Comparison of ENCODE assay signal across 17 cellular contexts in the genomic region with DNA sequence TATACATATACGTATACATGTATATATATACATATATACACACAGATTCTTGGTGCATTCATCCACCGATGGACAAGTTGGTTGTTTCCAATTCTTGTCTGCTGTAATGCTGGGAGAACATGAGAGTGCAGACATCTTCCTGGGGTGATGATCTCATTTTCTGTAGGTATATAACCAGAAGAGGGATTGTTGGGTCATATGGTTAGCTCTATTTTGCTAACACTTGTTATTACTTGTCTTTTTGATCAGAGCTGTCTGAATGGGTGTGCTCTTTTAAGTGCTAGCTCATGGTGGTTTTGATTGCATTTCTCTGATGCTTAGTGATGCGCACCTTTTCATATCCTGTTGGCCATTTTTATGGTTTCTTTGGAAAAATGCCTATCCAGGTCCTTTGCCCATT.
A peak's percentile ranks its signal among the peaks of the same experiment; 100 is the strongest.
DNase-seq lines count a peak whose midpoint lies in the region; ATAC-seq, FAIRE-seq and TF ChIP-seq lines count a peak whose summit lies in the region.
"Had no signal": no experiment of that assay in that cellular context is flagged by ENCODE, and none has a peak within 500 bp of the region (broad histone marks: within the 10 kb centered on the region; RNA-seq: fewer than 3 reads in every experiment).

No MANE protein-coding gene starts in this region.

- DNase-seq in HT1080 (ENCODE audit: low read depth) = peak; percentile 11
- DNase-seq in LHCN-M2 (ENCODE audit: low read depth) = peak; percentile 64
- peak; percentile 88 for DNase-seq in bronchial epithelial cell (ENCODE audit: low read depth)
- DNase-seq in keratinocyte (ENCODE audit: low read depth, low spot score) = peak; percentile 5
- DNase-seq in activated T-cell treated with anti-CD3 and anti-CD28 coated beads, Interleukin-2, amount 50 U/mL, for 1 hour = no peak
- DNase-seq in NCI-H524 treated with DMSO at 0.1 percent for 48 hours (lab: John Stamatoyannopoulos, UW) = no peak
- DNase-seq: CD8-positive, alpha-beta memory T cell; DMS79; KBM-7; MV-4-11; NCI-H1694 treated with DMSO at 0.1 percent for 48 hours; NCI-H510A treated with DMSO at 0.1 percent for 48 hours; NCI-H82 had no signal

- H3K4me1 ChIP-seq in keratinocyte (ENCODE audit: control insufficient read depth, extremely low read depth, insufficient read depth, low read length) = peaks cover 7% of the 10 kb centered on the region

- FAIRE-seq in bronchial epithelial cell (lab: Jason Lieb, UNC) (no peak), keratinocyte (lab: Jason Lieb, UNC) (no peak)
- FAIRE-seq: D721Med had no signal

- TF ChIP-seq CTCF in bronchial epithelial cell (IDR thresholded peaks at IDR 0.05; ENCODE audit: insufficient read depth, low read length, severe bottlenecking) (no peak), keratinocyte (optimal IDR thresholded peaks at IDR 0.05 in 1 of 3, IDR thresholded peaks at IDR 0.05 in 1 of 3, conservative IDR thresholded peaks at IDR 0.05 in 1 of 3; ENCODE audit: extremely low read depth in 1 of 3, insufficient read depth in 2 of 3, low read length in 3 of 3) (no peak)

- H3K27ac ChIP-seq in keratinocyte (ENCODE audit: control insufficient read depth, insufficient read depth, low read length) = no peak overlapping the region
- H3K27ac ChIP-seq: BLaER1 treated with 17β-estradiol and CSF1 and Interleukin-3, amounts not matched to agents 10 nM and 100 nM; RWPE1 had no signal

- H3K79me2 ChIP-seq in keratinocyte (ENCODE audit: control insufficient read depth, insufficient read depth, low read length) = no peaks in the 10 kb centered on the region

- no peaks in the 10 kb centered on the region for H4K20me1 ChIP-seq in keratinocyte (ENCODE audit: control insufficient read depth, extremely low read depth, insufficient read depth, low read length)

- H3K9ac ChIP-seq in keratinocyte (ENCODE audit: control insufficient read depth, extremely low read depth, insufficient read depth, low read length) = no peak overlapping the region
- H3K9ac ChIP-seq: BLaER1 treated with 17β-estradiol and CSF1 and Interleukin-3, amounts not matched to agents 10 nM and 100 nM had no signal

- no peak overlapping the region for H3K4me3 ChIP-seq in bronchial epithelial cell (ENCODE audit: low read depth, low read length)
- no peak overlapping the region for H3K4me3 ChIP-seq in keratinocyte (ENCODE audit: control insufficient read depth in 2 of 3, extremely low read depth in 1 of 3, insufficient read depth in 2 of 3, low read depth in 1 of 3, low read length in 3 of 3)
- H3K4me3 ChIP-seq: BLaER1 treated with 17β-estradiol and CSF1 and Interleukin-3, amounts not matched to agents 10 nM and 100 nM had no signal

- H3K27me3 ChIP-seq in bronchial epithelial cell (ENCODE audit: control insufficient read depth, insufficient read depth, low read length) = no peaks in the 10 kb centered on the region
- H3K27me3 ChIP-seq in keratinocyte (ENCODE audit: control insufficient read depth, extremely low read depth, insufficient read depth, low read length) = no peaks in the 10 kb centered on the region
- H3K27me3 ChIP-seq: BLaER1 treated with 17β-estradiol and CSF1 and Interleukin-3, amounts not matched to agents 10 nM and 100 nM had no signal

- no peaks in the 10 kb centered on the region for H3K9me3 ChIP-seq in keratinocyte (ENCODE audit: control insufficient read depth, low read depth, low read length)
- H3K9me3 ChIP-seq: BLaER1 treated with 17β-estradiol and CSF1 and Interleukin-3, amounts not matched to agents 10 nM and 100 nM had no signal

- no peak for ATAC-seq in GM18502 (IDR thresholded peaks at IDR 0.05; ENCODE audit: poor library complexity, unreplicated experiment)

- no peak overlapping the region for H3K4me2 ChIP-seq in keratinocyte (ENCODE audit: control insufficient read depth, extremely low read depth, insufficient read depth, low read depth, low read length)
- H3K4me2 ChIP-seq: BLaER1 treated with 17β-estradiol and CSF1 and Interleukin-3, amounts not matched to agents 10 nM and 100 nM had no signal

- dilution Hi-C loops in keratinocyte (cut with MboI; ENCODE audit: extremely low pct_ligation_motif_present, low sequenced_read_pairs) = no loop called here

- H3K9me1 ChIP-seq in keratinocyte (ENCODE audit: control insufficient read depth, extremely low read depth, insufficient read depth, low read length) = no peaks in the 10 kb centered on the region

- H3K36me3 ChIP-seq in bronchial epithelial cell (ENCODE audit: control insufficient read depth, insufficient read depth, low read length) = no peaks in the 10 kb centered on the region
- no peaks in the 10 kb centered on the region for H3K36me3 ChIP-seq in keratinocyte (ENCODE audit: control insufficient read depth in 2 of 2, extremely low read depth in 1 of 2, insufficient read depth in 2 of 2, low read length in 2 of 2)

- H2AFZ ChIP-seq in keratinocyte (ENCODE audit: control insufficient read depth, low read length) = no peak overlapping the region

Comparison
In these comparisons a context has a peak if more than half of its experiments do, and no peak if none do; other contexts are left out.
1. DNase-seq: peak in HT1080 (single experiment), LHCN-M2 (single experiment), bronchial epithelial cell (single experiment) and keratinocyte (single experiment); none in activated T-cell treated with anti-CD3 and anti-CD28 coated beads, Interleukin-2, amount 50 U/mL, for 1 hour (single experiment) and NCI-H524 treated with DMSO at 0.1 percent for 48 hours (single experiment).